In the genomic region with DNA sequence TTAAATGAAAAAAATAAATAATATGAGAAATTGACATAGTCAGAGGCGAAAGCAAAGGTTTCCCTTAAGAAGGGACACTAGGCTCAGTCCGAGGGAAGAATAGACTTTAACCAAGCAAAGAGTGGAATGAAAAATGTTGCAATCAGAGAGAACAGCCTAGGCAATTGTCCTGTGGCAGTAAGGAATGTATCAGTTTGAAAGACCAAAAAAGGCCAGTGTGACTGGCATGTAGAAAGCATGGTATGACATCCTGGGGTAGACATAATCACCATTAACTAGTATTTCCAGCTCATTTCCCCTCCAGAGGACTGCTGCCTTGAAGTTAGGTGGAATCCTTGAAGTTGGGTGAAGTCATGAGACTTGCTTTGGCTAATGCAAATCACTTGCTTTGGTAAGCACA, we compare ENCODE assay signal across 20 cellular contexts. TPM values are rescaled to one million over a fixed set of nuclear protein-coding genes. Genes with fewer than 3 reads are reported as not detected.
DNase-seq lines count a peak whose midpoint lies in the region; ATAC-seq, FAIRE-seq and TF ChIP-seq lines count a peak whose summit lies in the region.
"Had no signal": no experiment of that assay in that cellular context is flagged by ENCODE, and none has a peak within 500 bp of the region (broad histone marks: within the 10 kb centered on the region; RNA-seq: fewer than 3 reads in every experiment).

No MANE protein-coding gene starts in this region.

- H2BK5ac ChIP-seq in mesendoderm (ENCODE audit: low read length): no peak overlapping the region

- ATAC-seq in K562 (no peak), foreskin keratinocyte (no peak)
- ATAC-seq in stimulated activated effector memory CD8-positive, alpha-beta T cell treated with anti-CD3 and anti-CD28 coated beads, Interleukin-12 subunit alpha, Interleukin-12 subunit beta, amount 100 ng/mL, for 72 hours: no peak
- ATAC-seq: GM12878, SK-N-SH treated with all-trans-retinoic acid at 6 μM for 48 hours had no signal

- no peak overlapping the region for H3K18ac ChIP-seq in mesendoderm (ENCODE audit: low read length)

- H2BK15ac ChIP-seq in mesendoderm (replicated peaks; ENCODE audit: low read depth): no peak overlapping the region

- H3K79me1 ChIP-seq in mesendoderm (ENCODE audit: low read length): no peaks in the 10 kb centered on the region

- POLR2A ChIA-PET in K562 (lab: Yijun Ruan, JAX): interaction anchor here (0.7 to 1.1 kb wide), 3 partner anchors 12 to 420 kb away, joined by 3 read pairs; no protein-coding TSS in a partner anchor

- no peak for FAIRE-seq in K562 (lab: Jason Lieb, UNC)
- FAIRE-seq: GM12878, GM18507, H54 had no signal

- H3K27me3 ChIP-seq in K562 (ENCODE audit: control insufficient read depth in 2 of 2, insufficient read depth in 2 of 2, low read length in 2 of 2) (no peaks in the 10 kb centered on the region), mesendoderm (ENCODE audit: insufficient read depth, low read length, poor library complexity) (no peaks in the 10 kb centered on the region), foreskin keratinocyte (no peaks in the 10 kb centered on the region)

- TF ChIP-seq CTCF in K562 (IDR thresholded peaks at IDR 0.05 in 2 of 3, conservative IDR thresholded peaks at IDR 0.05 in 1 of 3; ENCODE audit: insufficient read depth in 2 of 3, low read depth in 1 of 3, low read length in 3 of 3) (no peak), foreskin keratinocyte (conservative IDR thresholded peaks at IDR 0.05) (no peak)

- no peak overlapping the region for H3K4ac ChIP-seq in mesendoderm (ENCODE audit: low read depth, low read length)

- H3K9ac ChIP-seq in K562 (ENCODE audit: insufficient read depth in 1 of 2, low read depth in 2 of 2, low read length in 2 of 2) (no peak overlapping the region), mesendoderm (ENCODE audit: low read length) (no peak overlapping the region)

- H3K36me3 ChIP-seq in K562 (ENCODE audit: control insufficient read depth, insufficient read depth, low read length): no peaks in the 10 kb centered on the region
- H3K36me3 ChIP-seq in mesendoderm (ENCODE audit: control insufficient read depth, insufficient read depth, low read length): no peaks in the 10 kb centered on the region

- intact Hi-C loops in K562 (cut with micrococcal nuclease): no loop called here

- TF ChIP-seq EP300 in Ishikawa (IDR thresholded peaks at IDR 0.05; ENCODE audit: borderline replicate concordance) (no peak), K562 (IDR thresholded peaks at IDR 0.05; ENCODE audit: low read length) (no peak)

- no peak overlapping the region for H2AK5ac ChIP-seq in mesendoderm (ENCODE audit: low read length)

- H3K4me1 Mint-ChIP-seq in stimulated activated effector memory CD8-positive, alpha-beta T cell treated with anti-CD3 and anti-CD28 coated beads, Interleukin-12 subunit alpha, Interleukin-12 subunit beta, amount 100 ng/mL, for 72 hours: no peaks in the 10 kb centered on the region
- H3K4me1 Mint-ChIP-seq: B cell had no signal

- 0 out of 2 replicates have a peak overlapping the region, but pooled peaks have one; percentile 22 for H2AFZ ChIP-seq in K562 (ENCODE audit: low read depth, low read length)

- DNase-seq in EH (ENCODE audit: low read depth) (peak; percentile 53), K562 (ENCODE audit: extremely low read depth in 1 of 4, low spot score in 3 of 4) (no peak), mesendoderm (peak; percentile 53), foreskin keratinocyte (no peak), cortex of kidney (lab: John Stamatoyannopoulos, UW) (no peak)
- DNase-seq in stimulated activated effector memory CD8-positive, alpha-beta T cell treated with anti-CD3 and anti-CD28 coated beads, Interleukin-12 subunit alpha, Interleukin-12 subunit beta, amount 100 ng/mL, for 72 hours (ENCODE audit: low spot score in 2 of 2): no peak
- no peak for DNase-seq in activated CD4-positive, alpha-beta T cell treated with anti-CD3 and anti-CD28 coated beads for 1 hour
- DNase-seq: NCI-H1694, NCI-H2227 treated with DMSO at 0.1 percent for 48 hours, NCI-H510A treated with DMSO at 0.1 percent for 48 hours, NCI-H774, OCI-M1, SHP77 treated with DMSO at 0.1 percent for 48 hours had no signal

- CTCF ChIA-PET in K562 (lab: Yijun Ruan, JAX; ENCODE audit: low intra/inter-chr PET ratio): no interaction called here

- no peaks in the 10 kb centered on the region for H3K9me3 Mint-ChIP-seq in stimulated activated effector memory CD8-positive, alpha-beta T cell treated with anti-CD3 and anti-CD28 coated beads, Interleukin-12 subunit alpha, Interleukin-12 subunit beta, amount 100 ng/mL, for 72 hours

- 61% methylated on average over 2 of the region's 2 CpGs for WGBS in K562 (ENCODE audit: insufficient coverage, low coverage, missing lambda C conversion rate)
- no CpG with 5 or more reads among the region's 2 CpGs for WGBS in mesendoderm (ENCODE audit: extremely low coverage, insufficient coverage, low lambda C conversion rate)

- no peaks in the 10 kb centered on the region for H3K36me3 Mint-ChIP-seq in stimulated activated effector memory CD8-positive, alpha-beta T cell treated with anti-CD3 and anti-CD28 coated beads, Interleukin-12 subunit alpha, Interleukin-12 subunit beta, amount 100 ng/mL, for 72 hours

- H3K9me3 ChIP-seq in K562 (replicated peaks; ENCODE audit: control insufficient read depth, insufficient read depth, low read depth, low read length): 0 out of 2 replicates have a peak, but pooled peaks cover 4% of the 10 kb centered on the region

- H3K4me2 ChIP-seq in K562 (ENCODE audit: insufficient read depth, low read length): no peak overlapping the region
- no peak overlapping the region for H3K4me2 ChIP-seq in mesendoderm (ENCODE audit: low read length)

- no peak overlapping the region for H4K8ac ChIP-seq in mesendoderm (ENCODE audit: low read depth, low read length)

- H3K56ac ChIP-seq in mesendoderm (ENCODE audit: low read length): no peak overlapping the region

- H3K4me3 ChIP-seq in K562: no peak overlapping the region
- no peak overlapping the region for H3K4me3 ChIP-seq in mesendoderm (ENCODE audit: low read length)
- H3K4me3 ChIP-seq: GM12878 had no signal

- H4K5ac ChIP-seq in mesendoderm (ENCODE audit: low read length): no peak overlapping the region

- no peak for TF ChIP-seq POLR2A in K562 (conservative IDR thresholded peaks at IDR 0.05)

- H3K4me3 Mint-ChIP-seq in stimulated activated effector memory CD8-positive, alpha-beta T cell treated with anti-CD3 and anti-CD28 coated beads, Interleukin-12 subunit alpha, Interleukin-12 subunit beta, amount 100 ng/mL, for 72 hours: no peak overlapping the region
- H3K4me3 Mint-ChIP-seq: B cell had no signal

- in situ Hi-C loops in K562 (cut with MboI): no loop called here

- no peaks in the 10 kb centered on the region for H4K20me1 ChIP-seq in K562 (replicated peaks; ENCODE audit: control insufficient read depth, insufficient read depth, low read length)

- no peaks in the 10 kb centered on the region for H3K9me1 ChIP-seq in K562 (ENCODE audit: control insufficient read depth, insufficient read depth, low read length)

- no TSS peak for BruUV-seq in K562 (replicated peaks; lab: Mats Ljungman, UMichigan)

- no peaks in the 10 kb centered on the region; a peak in 1 of 5 replicates for H3K4me1 ChIP-seq in K562 (replicated peaks in 1 of 2; ENCODE audit: control insufficient read depth in 2 of 2, insufficient read depth in 2 of 2, low read length in 2 of 2)
- H3K4me1 ChIP-seq in mesendoderm (ENCODE audit: control insufficient read depth, low read depth, low read length): peaks cover 9% of the 10 kb centered on the region
- H3K4me1 ChIP-seq in foreskin keratinocyte: peaks cover 10% of the 10 kb centered on the region

- no peak overlapping the region for H3K23ac ChIP-seq in mesendoderm (ENCODE audit: low read length)

- H3K79me2 ChIP-seq in K562 (ENCODE audit: control insufficient read depth, insufficient read depth, low read length): no peaks in the 10 kb centered on the region
- H3K79me2 ChIP-seq in mesendoderm (ENCODE audit: control insufficient read depth, insufficient read depth, low read length): no peaks in the 10 kb centered on the region

- H3K27ac ChIP-seq in K562 (ENCODE audit: extremely low read depth, low read depth, low read length) (no peak overlapping the region), mesendoderm (ENCODE audit: low read depth, low read length) (no peak overlapping the region), foreskin keratinocyte (no peak overlapping the region)
- H3K27ac ChIP-seq: HL-60 had no signal

- H3K27ac Mint-ChIP-seq in stimulated activated effector memory CD8-positive, alpha-beta T cell treated with anti-CD3 and anti-CD28 coated beads, Interleukin-12 subunit alpha, Interleukin-12 subunit beta, amount 100 ng/mL, for 72 hours: no peak overlapping the region
- H3K27ac Mint-ChIP-seq: B cell had no signal

- no peak overlapping the region for H2BK120ac ChIP-seq in mesendoderm (ENCODE audit: low read depth, low read length)

- no peak for TF ChIP-seq RAD21 in Ishikawa (IDR thresholded peaks at IDR 0.05; ENCODE audit: low read depth)
- TF ChIP-seq RAD21 in K562 (CRISPR knock-in tag; conservative IDR thresholded peaks at IDR 0.05 in 1 of 2, IDR thresholded peaks at IDR 0.05 in 1 of 2): no peak

TF ChIP-seq in Ishikawa, 13 proteins besides CTCF, POLR2A, EP300 and RAD21 (continues in another document):
- TF ChIP-seq EGR1 (IDR thresholded peaks at IDR 0.05) (no peak), YY1 (IDR thresholded peaks at IDR 0.05; ENCODE audit: low read depth) (no peak)

TF ChIP-seq in K562, 482 proteins besides CTCF, POLR2A, EP300 and RAD21 (continues in another document):
- TF ChIP-seq ZNF589 (CRISPR knock-in tag; IDR thresholded peaks at IDR 0.05; ENCODE audit: low read depth) (no peak), NCOR1 (IDR thresholded peaks at IDR 0.05) (no peak)

RNA-seq across cellular contexts. Expression of a gene that starts 14.8 kb away (rescaled TPM):
- 133 and 323 TPM in 2 replicates for total RNA-seq in K562 (2011; cell fraction: chromatin; rRNA removed; ENCODE audit: low replicate concordance)
- total RNA-seq in K562 (2011; cell fraction: nucleolus; rRNA removed): 60.7 and 75.4 TPM in 2 replicates
- 109 and 149 TPM in 2 replicates for total RNA-seq in K562 (2011; cell fraction: nucleoplasm; rRNA removed)
- total RNA-seq in K562 (2014; rRNA removed) (26.2 and 30.0 TPM in 2 replicates), K562 (2014; rRNA removed; fragmentation: Illumina TruSeq; extraction: Trizol) (28.3 and 35.0 TPM in 2 replicates), K562 (2015; rRNA removed; fragmentation: Illumina TruSeq; extraction: Trizol) (21.6 and 23.0 TPM in 2 replicates), K562 (2021) (53.8 and 62.6 TPM in 2 replicates), foreskin keratinocyte (22.9 and 23.7 TPM in 2 replicates)
- polyA plus RNA-seq in K562 (2011; rRNA removed) (41.4 and 45.4 TPM in 2 replicates), K562 (2014; fragmentation: Illumina TruSeq; extraction: Trizol) (58.8 and 59.8 TPM in 2 replicates), K562 (2014; fragmentation: Nextera tagmentation; extraction: Ambion mirVana) (10 to 100 TPM; 15.3 to 19.6 TPM), K562 (2014; rRNA removed) (36.9 and 40.4 TPM in 2 replicates), foreskin keratinocyte (8.0 and 9.1 TPM in 2 replicates)
- polyA plus RNA-seq in K562 (2011; cell fraction: cytosol; rRNA removed): 12.6 and 23.0 TPM in 2 replicates
- polyA plus RNA-seq in K562 (2011; cell fraction: nucleus; rRNA removed): 28.6 and 42.3 TPM in 2 replicates
- polyA plus RNA-seq in K562 (2012): 43.0 and 49.7 TPM in 2 replicates
- polyA minus RNA-seq in K562 (2011; rRNA and poly(A)+ RNA removed): 53.4 and 83.7 TPM in 2 replicates
- polyA minus RNA-seq in K562 (2011; cell fraction: cytosol; rRNA and poly(A)+ RNA removed): 41.5 and 44.1 TPM in 2 replicates
- 44.6 and 69.1 TPM in 2 replicates for polyA minus RNA-seq in K562 (2011; cell fraction: nucleus; rRNA and poly(A)+ RNA removed)
- polyA plus RNA-seq in mesendoderm (2013, experiment 1 of 2): 38.5 TPM
- polyA plus RNA-seq in mesendoderm (2013, experiment 2 of 2): 37.2 TPM

Comparison
In these comparisons a context has a peak if more than half of its experiments do, and no peak if none do; other contexts are left out.
1. DNase-seq: peak in EH (single experiment) and mesendoderm (single experiment); none in K562 (0 of 4), stimulated activated effector memory CD8-positive, alpha-beta T cell treated with anti-CD3 and anti-CD28 coated beads, Interleukin-12 subunit alpha, Interleukin-12 subunit beta, amount 100 ng/mL, for 72 hours (0 of 2), foreskin keratinocyte (0 of 2), activated CD4-positive, alpha-beta T cell treated with anti-CD3 and anti-CD28 coated beads for 1 hour (single experiment) and cortex of kidney (single experiment).